Comparison of ENCODE assay signal across 24 cellular contexts in genomic region chr16:72113616-72113945, GRCh38. TPM values are rescaled to one million over a fixed set of nuclear protein-coding genes. Genes with fewer than 3 reads are reported as not detected.
"Had no signal": no experiment of that assay in that cellular context is flagged by ENCODE, and none has a peak within 500 bp of the region (broad histone marks: within the 10 kb centered on the region; RNA-seq: fewer than 3 reads in every experiment).

No MANE protein-coding gene starts in this region.

- DNase-seq: hypothalamus; immature natural killer cell; kidney; lower lobe of right lung; mammary epithelial cell; mesenchymal stem cell; naive thymus-derived CD8-positive, alpha-beta T cell; nucleus accumbens; psoas muscle; sigmoid colon; small intestine; stimulated activated CD4-positive, alpha-beta T cell treated with anti-CD3 and anti-CD28 coated beads, Interleukin-4, amount 100 ng/mL, for 24 hours; stimulated activated naive CD4-positive, alpha-beta T cell; tibial artery; trophoblast cell; upper lobe of right lung had no signal

- H3K4me3 ChIP-seq: lower lobe of right lung, psoas muscle, sigmoid colon, spleen, suprapubic skin, thoracic aorta, tibial artery, upper lobe of right lung had no signal

- ATAC-seq: lower lobe of right lung; naive thymus-derived CD8-positive, alpha-beta T cell; stimulated activated effector memory CD8-positive, alpha-beta T cell treated with anti-CD3 and anti-CD28 coated beads, Interleukin-12 subunit alpha, Interleukin-12 subunit beta, amount 100 ng/mL, for 72 hours; upper lobe of right lung had no signal

- H3K27ac ChIP-seq: lower lobe of right lung, parathyroid adenoma, psoas muscle, sigmoid colon, spleen, suprapubic skin, thoracic aorta, tibial artery, upper lobe of right lung had no signal

- H3K27me3 ChIP-seq: sigmoid colon, spleen, suprapubic skin, tibial artery, upper lobe of right lung had no signal

- H3K4me1 ChIP-seq: lower lobe of right lung, parathyroid adenoma, psoas muscle, sigmoid colon, spleen, suprapubic skin, tibial artery, upper lobe of right lung had no signal

- H3K9me3 ChIP-seq: lower lobe of right lung, psoas muscle, sigmoid colon, suprapubic skin, thoracic aorta, tibial artery, upper lobe of right lung had no signal

RNA-seq across cellular contexts. Expression of gene HPR, which starts 50.6 kb away (rescaled TPM):
- total RNA-seq: mammary epithelial cell; naive thymus-derived CD8-positive, alpha-beta T cell; neural crest cell; osteocyte; subcutaneous adipose tissue had no signal

RNA-seq across cellular contexts. Expression of gene HP, which starts 59.3 kb away (rescaled TPM):
- total RNA-seq: mammary epithelial cell, neural crest cell, osteocyte had no signal
